ENCODE assay signal across 30 cellular contexts in the genomic region with DNA sequence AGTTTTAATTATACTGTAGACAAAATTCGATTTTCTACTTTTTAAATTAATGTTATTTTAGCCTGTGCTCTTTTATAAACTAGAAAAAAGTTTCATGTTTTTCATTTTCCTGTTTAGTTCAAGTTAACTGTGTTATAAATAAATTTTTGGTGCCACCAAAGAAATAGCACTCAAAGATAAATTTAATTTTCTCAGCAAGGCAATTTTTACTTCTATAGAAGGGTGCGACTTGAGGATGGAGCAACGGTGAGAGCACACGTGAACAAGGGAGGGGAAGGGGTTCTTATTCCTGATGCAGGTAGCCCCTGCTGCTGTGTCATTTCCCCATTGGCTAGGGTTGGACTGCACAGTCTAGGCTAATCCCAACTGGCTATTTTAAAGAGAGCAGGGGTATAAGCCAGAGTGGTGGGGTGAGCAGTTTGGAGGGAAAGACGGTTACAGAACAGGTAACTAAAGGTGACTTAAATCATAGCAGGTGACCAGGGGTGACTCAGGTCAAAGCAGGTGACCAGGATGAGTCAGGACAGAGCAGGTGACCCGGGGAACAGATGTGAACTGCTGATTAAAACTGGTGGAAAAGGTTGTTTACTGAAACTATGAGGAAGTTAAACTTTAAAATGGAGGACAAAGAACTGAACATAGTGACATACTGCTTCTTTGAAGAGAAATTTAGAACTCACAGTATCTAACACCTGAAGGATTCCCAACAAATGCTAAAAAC.
"Had no signal": no experiment of that assay in that cellular context is flagged by ENCODE, and none has a peak within 500 bp of the region (broad histone marks: within the 10 kb centered on the region; RNA-seq: fewer than 3 reads in every experiment).

No MANE protein-coding gene starts in this region.

- H3K36me3 ChIP-seq: breast epithelium, heart left ventricle, left ventricle myocardium inferior, pancreas, prostate gland, sigmoid colon, stomach, tibial artery had no signal

- H3K27ac Mint-ChIP-seq: activated CD4-positive, alpha-beta memory T cell treated with anti-CD3 and anti-CD28 coated beads, Interleukin-2, amount 10 ng/mL, durations not matched to agents 7 days and 5 days; activated CD4-positive, alpha-beta T cell treated with anti-CD3 and anti-CD28 coated beads, Interleukin-2, amount 10 ng/mL, durations not matched to agents 7 days and 5 days; activated T-cell treated with anti-CD3 and anti-CD28 coated beads, Interleukin-2, amount 50 U/mL, for 24 hours; naive thymus-derived CD4-positive, alpha-beta T cell; stimulated activated naive B cell treated with anti-CD40 and anti-IgM and Interleukin-4, amounts not matched to agents 10 μg/mL and 1 μg/mL and 100 μg/mL, for 72 hours; WTC11 had no signal

- H3K27me3 ChIP-seq: breast epithelium, sigmoid colon, stomach, tibial artery had no signal

- H3K4me3 ChIP-seq: breast epithelium, heart left ventricle, left ventricle myocardium inferior, pancreas, prostate gland, sigmoid colon, stomach, tibial artery had no signal

- H3K27ac ChIP-seq: breast epithelium, heart left ventricle, left ventricle myocardium inferior, pancreas, prostate gland, sigmoid colon, stomach, tibial artery had no signal

- DNase-seq: activated CD4-positive, alpha-beta memory T cell treated with anti-CD3 and anti-CD28 coated beads, Interleukin-2, amount 10 ng/mL, durations not matched to agents 7 days and 5 days; activated CD4-positive, alpha-beta T cell treated with anti-CD3 and anti-CD28 coated beads for 1 hour; activated CD4-positive, alpha-beta T cell treated with anti-CD3 and anti-CD28 coated beads, Interleukin-2, amount 10 ng/mL, durations not matched to agents 7 days and 5 days; activated CD8-positive, alpha-beta memory T cell treated with anti-CD3 and anti-CD28 coated beads, Interleukin-2, amount 50 U/mL, for 48 hours; activated gamma-delta T cell treated with Interleukin-2 at 50 U/mL for 16 hours; activated naive CD4-positive, alpha-beta T cell treated with anti-CD3 and anti-CD28 coated beads, Interleukin-2, amount 50 U/mL, for 16 hours; activated T-cell treated with anti-CD3 and anti-CD28 coated beads, Interleukin-2, amount 50 U/mL, for 24 hours; amygdala; central memory CD4-positive, alpha-beta T cell; foreskin fibroblast; heart left ventricle; kidney glomerular epithelial cell; left ventricle myocardium inferior; midbrain; naive thymus-derived CD4-positive, alpha-beta T cell; nucleus accumbens; pancreas; retina; sigmoid colon; stimulated activated CD4-positive, alpha-beta T cell treated with anti-CD3 and anti-CD28 coated beads, Interleukin-15, amount 100 ng/mL, for 24 hours; stimulated activated CD4-positive, alpha-beta T cell treated with anti-CD3 and anti-CD28 coated beads, Interleukin-2, amount 100 ng/mL, for 24 hours; stimulated activated naive B cell treated with anti-CD40 and anti-IgM and Interleukin-4, amounts not matched to agents 10 μg/mL and 1 μg/mL and 100 μg/mL, for 72 hours; stomach; T-helper 2 cell; tibial artery had no signal

- FAIRE-seq: pancreas had no signal

- ATAC-seq: esophagus mucosa; heart left ventricle; naive thymus-derived CD4-positive, alpha-beta T cell; pancreas; stimulated activated naive B cell treated with anti-CD40 and anti-IgM and Interleukin-4, amounts not matched to agents 10 μg/mL and 1 μg/mL and 100 μg/mL, for 72 hours; WTC11 had no signal

- H3K9me3 ChIP-seq: pancreas, prostate gland had no signal

- H3K4me1 ChIP-seq: breast epithelium, heart left ventricle, left ventricle myocardium inferior, pancreas, prostate gland, sigmoid colon, stomach, tibial artery had no signal

- H3K4me1 Mint-ChIP-seq: activated CD4-positive, alpha-beta memory T cell treated with anti-CD3 and anti-CD28 coated beads, Interleukin-2, amount 10 ng/mL, durations not matched to agents 7 days and 5 days; activated CD4-positive, alpha-beta T cell treated with anti-CD3 and anti-CD28 coated beads, Interleukin-2, amount 10 ng/mL, durations not matched to agents 7 days and 5 days; naive thymus-derived CD4-positive, alpha-beta T cell; stimulated activated naive B cell treated with anti-CD40 and anti-IgM and Interleukin-4, amounts not matched to agents 10 μg/mL and 1 μg/mL and 100 μg/mL, for 72 hours had no signal

- H3K4me3 Mint-ChIP-seq: activated CD4-positive, alpha-beta memory T cell treated with anti-CD3 and anti-CD28 coated beads, Interleukin-2, amount 10 ng/mL, durations not matched to agents 7 days and 5 days; activated CD4-positive, alpha-beta T cell treated with anti-CD3 and anti-CD28 coated beads, Interleukin-2, amount 10 ng/mL, durations not matched to agents 7 days and 5 days; activated T-cell treated with anti-CD3 and anti-CD28 coated beads, Interleukin-2, amount 50 U/mL, for 24 hours; naive thymus-derived CD4-positive, alpha-beta T cell; neural crest cell; stimulated activated naive B cell treated with anti-CD40 and anti-IgM and Interleukin-4, amounts not matched to agents 10 μg/mL and 1 μg/mL and 100 μg/mL, for 72 hours; WTC11 had no signal
